ENCODE assay signal across 18 cellular contexts in the genomic region with DNA sequence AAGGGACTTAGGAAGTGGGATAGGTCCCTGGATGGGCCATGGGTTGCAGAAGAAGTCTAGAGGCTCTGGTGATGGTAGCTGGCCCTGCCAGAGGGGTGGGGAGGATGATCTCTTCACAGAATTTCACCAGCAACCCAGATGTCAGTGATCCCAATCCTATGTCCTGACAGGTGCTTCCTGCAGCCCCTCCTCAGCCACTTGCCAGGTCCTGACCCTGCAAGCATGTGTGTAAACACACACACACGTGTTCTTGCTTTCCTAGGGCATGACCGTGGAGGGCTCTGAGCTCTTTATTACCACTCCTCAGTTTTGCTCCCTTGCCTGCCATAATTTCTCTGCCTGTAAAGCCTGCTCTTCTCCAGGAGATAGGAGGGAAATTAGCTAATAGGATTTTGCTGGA. TPM values are rescaled to one million over a fixed set of nuclear protein-coding genes. Genes with fewer than 3 reads are reported as not detected.
A peak's percentile ranks its signal among the peaks of the same experiment; 100 is the strongest.
DNase-seq lines count a peak whose midpoint lies in the region; ATAC-seq, FAIRE-seq and TF ChIP-seq lines count a peak whose summit lies in the region.
"Had no signal": no experiment of that assay in that cellular context is flagged by ENCODE, and none has a peak within 500 bp of the region (broad histone marks: within the 10 kb centered on the region; RNA-seq: fewer than 3 reads in every experiment).

No MANE protein-coding gene starts in this region.

- H2AFZ ChIP-seq in Loucy (ENCODE audit: low read length), result no peak overlapping the region
- H2AFZ ChIP-seq in endothelial cell of umbilical vein (ENCODE audit: low read depth, low read length), result no peak overlapping the region
- H2AFZ ChIP-seq: PC-9 had no signal

- H4K20me1 ChIP-seq in Loucy (ENCODE audit: insufficient read depth, low read length, poor library complexity, severe bottlenecking), result peaks cover 3% of the 10 kb centered on the region
- H4K20me1 ChIP-seq in endothelial cell of umbilical vein (replicated peaks; ENCODE audit: control insufficient read depth, extremely low read depth, insufficient read depth, low read length), result no peaks in the 10 kb centered on the region

- POLR2A ChIA-PET in endothelial cell of umbilical vein (lab: Charles Lee), result no interaction called here

- FAIRE-seq in endothelial cell of umbilical vein (lab: Jason Lieb, UNC), result no peak
- FAIRE-seq: HepG2 had no signal

- no peaks in the 10 kb centered on the region for H3K9me3 ChIP-seq in CD4-positive, CD25-positive, alpha-beta regulatory T cell (ENCODE audit: control insufficient read depth in 2 of 2, low read length in 2 of 2)
- H3K9me3 ChIP-seq in Loucy (ENCODE audit: insufficient read depth, low read depth, low read length) (no peaks in the 10 kb centered on the region), endothelial cell of umbilical vein (replicated peaks; ENCODE audit: control insufficient read depth, insufficient read depth, low read length) (no peaks in the 10 kb centered on the region)
- H3K9me3 ChIP-seq: BE2C had no signal

- H3K4me1 ChIP-seq in CD4-positive, CD25-positive, alpha-beta regulatory T cell (ENCODE audit: control insufficient read depth, insufficient read depth, low read length, poor library complexity, severe bottlenecking), result peaks cover 98% of the 10 kb centered on the region
- H3K4me1 ChIP-seq in Loucy (ENCODE audit: insufficient read depth, low read length, poor library complexity, severe bottlenecking) (peaks cover 71% of the 10 kb centered on the region), endothelial cell of umbilical vein (ENCODE audit: control insufficient read depth, extremely low read depth, insufficient read depth, low read length) (peaks cover 19% of the 10 kb centered on the region)
- H3K4me1 ChIP-seq: BE2C had no signal

- H3K27me3 ChIP-seq in CD4-positive, CD25-positive, alpha-beta regulatory T cell (ENCODE audit: control insufficient read depth, insufficient read depth, low read length), result no peaks in the 10 kb centered on the region
- no peaks in the 10 kb centered on the region for H3K27me3 ChIP-seq in Loucy (ENCODE audit: insufficient read depth, low read length, poor library complexity, severe bottlenecking)
- no peaks in the 10 kb centered on the region for H3K27me3 ChIP-seq in endothelial cell of umbilical vein (ENCODE audit: control insufficient read depth in 2 of 2, insufficient read depth in 2 of 2, low read length in 2 of 2)
- H3K27me3 ChIP-seq: BE2C had no signal

- no peaks in the 10 kb centered on the region for H3K9me1 ChIP-seq in endothelial cell of umbilical vein (replicated peaks; ENCODE audit: control insufficient read depth, extremely low read depth, insufficient read depth, low read length)

- no peak for ATAC-seq in CD4-positive, CD25-positive, alpha-beta regulatory T cell (ENCODE audit: low read depth in 2 of 2)
- ATAC-seq in GM18907 (IDR thresholded peaks at IDR 0.05; ENCODE audit: unreplicated experiment), result no peak
- ATAC-seq: HepG2 had no signal

- peaks cover 28% of the 10 kb centered on the region for H3K36me3 ChIP-seq in CD4-positive, CD25-positive, alpha-beta regulatory T cell (ENCODE audit: control insufficient read depth, insufficient read depth, low read length)
- peaks cover 23% of the 10 kb centered on the region; the same call in 1 of the 2 replicates for H3K36me3 ChIP-seq in Loucy (ENCODE audit: insufficient read depth, low read length)
- peaks cover 2 to 7% of the 10 kb centered on the region in 2 experiments for H3K36me3 ChIP-seq in endothelial cell of umbilical vein (ENCODE audit: control insufficient read depth in 2 of 2, extremely low read depth in 1 of 2, insufficient read depth in 2 of 2, low read length in 2 of 2)
- H3K36me3 ChIP-seq: BE2C had no signal

- H3K9me2 ChIP-seq in Loucy (replicated peaks; ENCODE audit: low read depth, low read length), result no peaks in the 10 kb centered on the region

- no peak for TF ChIP-seq POLR2A in endothelial cell of umbilical vein (IDR thresholded peaks at IDR 0.05; ENCODE audit: low read depth, low read length)

- H3K27ac Mint-ChIP-seq in activated naive CD4-positive, alpha-beta T cell treated with anti-CD3 and anti-CD28 coated beads, Interleukin-2, amount 10 ng/mL, durations not matched to agents 7 days and 5 days, result peak overlapping the region; percentile 84
- peak overlapping the region in 2 of 3 donors; percentile 36 to 96 for H3K27ac Mint-ChIP-seq in CD4-positive, CD25-positive, alpha-beta regulatory T cell

- no TSS peak for BruUV-seq in endothelial cell of umbilical vein (replicated peaks; lab: Mats Ljungman, UMichigan)

- intact Hi-C loops in endothelial cell of umbilical vein (cut with micrococcal nuclease), result no loop called here

- peaks cover 71% of the 10 kb centered on the region for H3K36me3 Mint-ChIP-seq in activated naive CD4-positive, alpha-beta T cell treated with anti-CD3 and anti-CD28 coated beads, Interleukin-2, amount 10 ng/mL, durations not matched to agents 7 days and 5 days
- peaks cover 36% of the 10 kb centered on the region for H3K36me3 Mint-ChIP-seq in CD4-positive, CD25-positive, alpha-beta regulatory T cell

- no peak overlapping the region for H3K27ac ChIP-seq in CD4-positive, CD25-positive, alpha-beta regulatory T cell (ENCODE audit: insufficient read depth, low read length, poor library complexity, severe bottlenecking)
- H3K27ac ChIP-seq in endothelial cell of umbilical vein (ENCODE audit: insufficient read depth, low read depth, low read length), result no peak overlapping the region
- H3K27ac ChIP-seq: PC-9 had no signal

- H3K4me1 Mint-ChIP-seq in activated naive CD4-positive, alpha-beta T cell treated with anti-CD3 and anti-CD28 coated beads, Interleukin-2, amount 10 ng/mL, durations not matched to agents 7 days and 5 days, result peaks cover 99% of the 10 kb centered on the region
- peaks cover 13 to 100% (median 73%) of the 10 kb centered on the region in 4 donors for H3K4me1 Mint-ChIP-seq in CD4-positive, CD25-positive, alpha-beta regulatory T cell

- CTCF ChIA-PET in activated naive CD4-positive, alpha-beta T cell treated with anti-CD3 and anti-CD28 coated beads, Interleukin-2, amount 10 ng/mL, durations not matched to agents 7 days and 5 days (lab: Charles Lee), result interaction anchor here (1.2 to 6.1 kb wide), 7 partner anchors 11 to 294 kb away, joined by 3 to 71 read pairs (median 10); a partner anchor contains a TSS
- CTCF ChIA-PET in endothelial cell of umbilical vein (lab: Charles Lee), result interaction anchor here (2.1 to 5.3 kb wide), 4 partner anchors 7 to 182 kb away, joined by 19 to 135 read pairs (median 38); a partner anchor contains a TSS

- H3K9ac ChIP-seq in Loucy (ENCODE audit: low read depth, low read length, poor library complexity, severe bottlenecking) (peak overlapping the region; percentile 77), endothelial cell of umbilical vein (replicated peaks; ENCODE audit: extremely low read depth, insufficient read depth, low read length) (no peak overlapping the region)

- no peak for DNase-seq in activated naive CD4-positive, alpha-beta T cell treated with anti-CD3 and anti-CD28 coated beads, Interleukin-2, amount 10 ng/mL, durations not matched to agents 7 days and 5 days
- no peak for DNase-seq in activated naive CD4-positive, alpha-beta T cell treated with Interleukin-2 at 50 U/mL for 16 hours
- no peak for DNase-seq in CD4-positive, CD25-positive, alpha-beta regulatory T cell
- peak; percentile 15 for DNase-seq in endothelial cell of umbilical vein (ENCODE audit: low read depth, low spot score)
- no peak for DNase-seq in AML-193 (lab: John Stamatoyannopoulos, UW)
- no peak for DNase-seq in cortex of kidney (lab: John Stamatoyannopoulos, UW)
- DNase-seq: ACHN, BE2C, COR-L47, DMS153, H9, Kasumi-1, NCI-H187 treated with DMSO at 0.1 percent for 48 hours, NCI-H446, PC-9 had no signal

- H3K4me2 ChIP-seq in Loucy (ENCODE audit: low read depth, low read length, poor library complexity, severe bottlenecking) (no peak overlapping the region), endothelial cell of umbilical vein (ENCODE audit: insufficient read depth, low read length) (no peak overlapping the region)
- H3K4me2 ChIP-seq: PC-9 had no signal

- no peak for TF ChIP-seq CTCF in Loucy (conservative IDR thresholded peaks at IDR 0.05; ENCODE audit: low read length)
- TF ChIP-seq CTCF in endothelial cell of umbilical vein (IDR thresholded peaks at IDR 0.05; ENCODE audit: extremely low read depth in 1 of 2, insufficient read depth in 1 of 2, low read depth in 1 of 2, low read length in 2 of 2), result no peak

- no peaks in the 10 kb centered on the region; the same call in 1 of the 2 replicates for H3F3A ChIP-seq in Loucy (ENCODE audit: low read depth)

- H3K4me3 Mint-ChIP-seq in activated naive CD4-positive, alpha-beta T cell treated with anti-CD3 and anti-CD28 coated beads, Interleukin-2, amount 10 ng/mL, durations not matched to agents 7 days and 5 days, result no peak overlapping the region
- no peak overlapping the region for H3K4me3 Mint-ChIP-seq in CD4-positive, CD25-positive, alpha-beta regulatory T cell
- H3K4me3 Mint-ChIP-seq: H9 had no signal

- no peak overlapping the region for H3K4me3 ChIP-seq in CD4-positive, CD25-positive, alpha-beta regulatory T cell (ENCODE audit: low read depth, low read length)
- H3K4me3 ChIP-seq in Loucy (ENCODE audit: low read length, poor library complexity, severe bottlenecking) (no peak overlapping the region), endothelial cell of umbilical vein (replicated peaks in 1 of 3; ENCODE audit: insufficient read depth in 1 of 3, low read depth in 1 of 3, low read length in 3 of 3) (no peak overlapping the region)
- H3K4me3 ChIP-seq: PC-9 had no signal

- H3K9me3 Mint-ChIP-seq in activated naive CD4-positive, alpha-beta T cell treated with anti-CD3 and anti-CD28 coated beads, Interleukin-2, amount 10 ng/mL, durations not matched to agents 7 days and 5 days, result no peaks in the 10 kb centered on the region
- H3K9me3 Mint-ChIP-seq in CD4-positive, CD25-positive, alpha-beta regulatory T cell, result no peaks in the 10 kb centered on the region
- H3K9me3 Mint-ChIP-seq: H9 had no signal

- no peaks in the 10 kb centered on the region for H3K27me3 Mint-ChIP-seq in activated naive CD4-positive, alpha-beta T cell treated with anti-CD3 and anti-CD28 coated beads, Interleukin-2, amount 10 ng/mL, durations not matched to agents 7 days and 5 days
- no peaks in the 10 kb centered on the region for H3K27me3 Mint-ChIP-seq in CD4-positive, CD25-positive, alpha-beta regulatory T cell

- H3K79me2 ChIP-seq in Loucy (ENCODE audit: insufficient read depth, low read length) (peaks cover 72% of the 10 kb centered on the region), endothelial cell of umbilical vein (ENCODE audit: control insufficient read depth, insufficient read depth, low read length) (no peaks in the 10 kb centered on the region)

- dilution Hi-C loops in endothelial cell of umbilical vein (cut with MboI; ENCODE audit: extremely low pct_ligation_motif_present, low sequenced_read_pairs), result no loop called here

RNA-seq across cellular contexts. Expression of a gene that starts 12.5 kb away (rescaled TPM):
- total RNA-seq in CD4-positive, CD25-positive, alpha-beta regulatory T cell, result 47.0 TPM
- 100 to 1,000 TPM; 133 to 165 (median 139) TPM for polyA plus RNA-seq in CD4-positive, CD25-positive, alpha-beta regulatory T cell
- 26.3 and 29.0 TPM in 2 replicates for total RNA-seq in endothelial cell of umbilical vein
- 89.7 and 114 TPM in 2 replicates for polyA plus RNA-seq in endothelial cell of umbilical vein
- polyA plus RNA-seq in endothelial cell of umbilical vein (2011; cell fraction: cytosol; rRNA removed), result 50.9 and 57.0 TPM in 2 replicates
- 35.9 and 36.0 TPM in 2 replicates for polyA plus RNA-seq in endothelial cell of umbilical vein (2011; cell fraction: nucleus; rRNA removed)
- 25.6 and 36.7 TPM in 2 replicates for polyA plus RNA-seq in endothelial cell of umbilical vein (2012)
- polyA minus RNA-seq in endothelial cell of umbilical vein, result 42.7 and 50.8 TPM in 2 replicates
- 32.7 TPM for polyA minus RNA-seq in endothelial cell of umbilical vein (2011; cell fraction: cytosol; rRNA and poly(A)+ RNA removed)
- polyA minus RNA-seq in endothelial cell of umbilical vein (2011; cell fraction: nucleus; rRNA and poly(A)+ RNA removed), result 9.0 and 10.9 TPM in 2 replicates

RNA-seq across cellular contexts. Expression of a gene that starts 23.3 kb away (rescaled TPM):
- 3.0 TPM for total RNA-seq in CD4-positive, CD25-positive, alpha-beta regulatory T cell
- polyA plus RNA-seq in CD4-positive, CD25-positive, alpha-beta regulatory T cell, result under 1 TPM in 1 of 4 donors, not detected in 3; 0.29 TPM
- 0.51 TPM in 2 replicates for total RNA-seq in endothelial cell of umbilical vein
- 0.10 and 0.22 TPM in 2 replicates for polyA plus RNA-seq in endothelial cell of umbilical vein
- 0.06 and 0.20 TPM in 2 replicates for polyA plus RNA-seq in endothelial cell of umbilical vein (2011; cell fraction: cytosol; rRNA removed)
- 0.55 and 0.80 TPM in 2 replicates for polyA plus RNA-seq in endothelial cell of umbilical vein (2011; cell fraction: nucleus; rRNA removed)
- 0.11 TPM in 1 of 2 replicates, not detected in the other for polyA plus RNA-seq in endothelial cell of umbilical vein (2012)
- polyA minus RNA-seq in endothelial cell of umbilical vein, result 1.0 TPM in 1 of 2 replicates, not detected in the other
- not detected for polyA minus RNA-seq in endothelial cell of umbilical vein (2011; cell fraction: cytosol; rRNA and poly(A)+ RNA removed)
- 0.34 and 0.67 TPM in 2 replicates for polyA minus RNA-seq in endothelial cell of umbilical vein (2011; cell fraction: nucleus; rRNA and poly(A)+ RNA removed)
